ENCODE assay signal across 16 cellular contexts in the genomic region with DNA sequence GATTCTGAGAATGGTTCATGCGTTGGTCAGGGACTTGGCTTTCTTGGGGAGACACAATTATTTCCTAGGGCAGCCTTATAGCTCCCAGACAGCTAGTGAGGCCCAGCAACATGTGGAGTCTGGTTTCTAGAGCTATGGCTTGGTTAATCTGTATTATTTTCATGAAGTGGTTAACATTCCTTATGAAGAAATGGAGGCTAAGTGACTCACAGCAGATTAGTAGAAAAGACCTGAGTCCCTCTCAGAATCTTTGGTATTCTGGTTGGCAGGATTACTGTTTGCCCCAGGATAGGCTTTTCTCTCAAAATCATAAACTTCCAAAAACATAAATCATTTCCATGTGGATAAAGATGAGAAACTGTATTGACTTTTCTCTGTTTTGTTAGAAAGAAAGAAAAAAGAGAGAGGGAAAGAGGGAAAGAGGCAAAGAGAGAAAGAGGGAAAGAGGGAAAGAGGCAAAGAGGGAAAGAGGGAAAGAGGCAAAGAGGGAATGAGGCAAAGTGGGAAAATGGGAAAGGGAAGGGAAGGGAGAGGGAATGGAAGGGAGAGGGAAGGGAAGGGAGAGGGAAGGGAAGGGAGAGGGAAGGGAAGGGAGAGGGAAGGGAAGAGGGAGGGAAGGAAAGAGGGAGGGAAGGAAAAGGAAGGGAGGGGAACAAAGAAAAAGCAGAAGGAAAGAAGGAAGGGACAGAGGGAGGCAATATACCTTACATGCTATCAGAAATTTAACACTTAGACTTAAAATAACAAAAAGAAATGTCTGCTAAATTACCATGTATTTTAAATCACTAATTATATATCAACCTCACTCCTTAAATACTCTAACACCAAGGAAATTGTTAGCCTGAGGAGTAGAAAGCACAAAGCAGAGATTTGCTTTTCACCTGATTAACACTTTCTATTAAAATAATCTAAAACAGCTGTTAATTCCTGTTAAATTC. TPM values are rescaled to one million over a fixed set of nuclear protein-coding genes. Genes with fewer than 3 reads are reported as not detected.
DNase-seq lines count a peak whose midpoint lies in the region; ATAC-seq and TF ChIP-seq lines count a peak whose summit lies in the region.
"Had no signal": no experiment of that assay in that cellular context is flagged by ENCODE, and none has a peak within 500 bp of the region (broad histone marks: within the 10 kb centered on the region; RNA-seq: fewer than 3 reads in every experiment).

No MANE protein-coding gene starts in this region.

- H4K20me1 ChIP-seq in SK-N-SH (ENCODE audit: insufficient read depth): no peaks in the 10 kb centered on the region
- H4K20me1 ChIP-seq in PC-9 (ENCODE audit: insufficient read depth): no peaks in the 10 kb centered on the region

- CTCF ChIA-PET in SK-N-SH (lab: Yijun Ruan, JAX): interaction anchor here (1.3 kb wide), 1 partner anchor 8 kb away, joined by 5 read pairs; no protein-coding TSS in a partner anchor
- CTCF ChIA-PET in PC-9 (lab: Charles Lee): no interaction called here

- BruUV-seq in PC-9 (replicated peaks; lab: Mats Ljungman, UMichigan): no TSS peak

- H3K9ac ChIP-seq in SK-N-SH: no peak overlapping the region

- H3K79me2 ChIP-seq in SK-N-SH (ENCODE audit: insufficient read depth) (no peaks in the 10 kb centered on the region), PC-9 (ENCODE audit: low read depth) (no peaks in the 10 kb centered on the region)

- no peak for TF ChIP-seq EP300 in SK-N-SH (IDR thresholded peaks at IDR 0.05; ENCODE audit: borderline replicate concordance in 1 of 2, low read depth in 1 of 2, low read length in 1 of 2)

- no peaks in the 10 kb centered on the region for H3K9me3 ChIP-seq in SK-N-SH
- no peaks in the 10 kb centered on the region for H3K9me3 ChIP-seq in thyroid gland
- no peaks in the 10 kb centered on the region for H3K9me3 ChIP-seq in PC-9 (ENCODE audit: insufficient read depth, low read depth)
- H3K9me3 ChIP-seq: mucosa of descending colon, pancreas, spleen had no signal

- no peaks in the 10 kb centered on the region for H3K9me2 ChIP-seq in SK-N-SH
- H3K9me2 ChIP-seq in PC-9 (ENCODE audit: insufficient read depth): no peaks in the 10 kb centered on the region

- TF ChIP-seq RAD21 in SK-N-SH (IDR thresholded peaks at IDR 0.05; ENCODE audit: low read length): no peak

- intact Hi-C loops in thyroid gland (cut with DNase I) (no loop called here), PC-9 (cut with micrococcal nuclease; ENCODE audit: unreplicated experiment) (no loop called here)

- ATAC-seq in activated CD4-positive, CD25-positive, alpha-beta regulatory T cell treated with anti-CD3 and anti-CD28 coated beads, Interleukin-2, amount 50 U/mL, for 24 hours: no peak
- ATAC-seq: activated CD4-positive, alpha-beta T cell treated with anti-CD3 and anti-CD28 coated beads for 36 hours; mucosa of descending colon had no signal

- H3K4me3 ChIP-seq in SK-N-SH (ENCODE audit: low read depth in 2 of 2, low read length in 1 of 2): no peak overlapping the region
- no peak overlapping the region for H3K4me3 ChIP-seq in retinal pigment epithelial cell (ENCODE audit: low read length)
- no peak overlapping the region for H3K4me3 ChIP-seq in thyroid gland (replicated peaks in 1 of 3)
- no peak overlapping the region for H3K4me3 ChIP-seq in PC-9
- H3K4me3 ChIP-seq: mucosa of descending colon, pancreas, spleen had no signal

- H3K4me1 ChIP-seq in SK-N-SH (ENCODE audit: control insufficient read depth in 1 of 2, insufficient read depth in 2 of 2, low read depth in 1 of 2, low read length in 1 of 2) (peaks cover 8 to 10% of the 10 kb centered on the region in 2 experiments; a peak in 2 of 4 replicates), thyroid gland (peaks cover 7 to 13% of the 10 kb centered on the region in 2 donors), PC-9 (replicated peaks; ENCODE audit: insufficient read depth) (peaks cover 6% of the 10 kb centered on the region; the same call in 1 of the 2 replicates)

- peak; percentile 67 for DNase-seq in EL
- no peak for DNase-seq in SK-N-SH
- DNase-seq in fibroblast of peridontal ligament (ENCODE audit: extremely low read depth): peak; percentile 93
- DNase-seq in retinal pigment epithelial cell (ENCODE audit: low read depth): peak; percentile 93
- no peak for DNase-seq in thyroid gland
- no peak for DNase-seq in PC-9
- DNase-seq: activated CD4-positive, alpha-beta T cell treated with anti-CD3 and anti-CD28 coated beads for 36 hours; activated naive CD4-positive, alpha-beta T cell treated with anti-CD3 and anti-CD28 coated beads for 36 hours; kidney glomerular epithelial cell; MM.1S; mucosa of descending colon; NCI-H2081; pancreas; RPMI8226; spleen had no signal

- H3K4me2 ChIP-seq in SK-N-SH (no peak overlapping the region), PC-9 (no peak overlapping the region)

- H3K27ac ChIP-seq in SK-N-SH (ENCODE audit: low read depth in 2 of 2, low read length in 1 of 2): peak overlapping the region; percentile 4 to 27; a peak in 3 of 4 replicates
- H3K27ac ChIP-seq in thyroid gland: no peak overlapping the region
- no peak overlapping the region for H3K27ac ChIP-seq in PC-9

- H3K27me3 ChIP-seq in SK-N-SH (ENCODE audit: insufficient read depth): no peaks in the 10 kb centered on the region
- H3K27me3 ChIP-seq in thyroid gland: no peaks in the 10 kb centered on the region
- no peaks in the 10 kb centered on the region for H3K27me3 ChIP-seq in PC-9 (ENCODE audit: insufficient read depth, low read depth)
- H3K27me3 ChIP-seq: pancreas, spleen had no signal

- POLR2A ChIA-PET in SK-N-SH (lab: Yijun Ruan, JAX): no interaction called here
- POLR2A ChIA-PET in PC-9 (lab: Charles Lee; ENCODE audit: unreplicated experiment): no interaction called here

- WGBS in SK-N-SH (ENCODE audit: low lambda C conversion rate): 43% methylated on average over 1 of the region's 1 CpG
- WGBS in thyroid gland, 2 donors: 97 to 100% methylated on average over 1 of the region's 1 CpG

- TF ChIP-seq CTCF in SK-N-SH (IDR thresholded peaks at IDR 0.05): no peak
- TF ChIP-seq CTCF in retinal pigment epithelial cell (conservative IDR thresholded peaks at IDR 0.05; ENCODE audit: low read depth, low read length): no peak
- TF ChIP-seq CTCF in thyroid gland (IDR thresholded peaks at IDR 0.05): no peak
- no peak for TF ChIP-seq CTCF in PC-9 (conservative IDR thresholded peaks at IDR 0.05)

- peaks cover 8 to 22% of the 10 kb centered on the region in 2 experiments for H3K36me3 ChIP-seq in SK-N-SH (replicated peaks in 1 of 2; ENCODE audit: control insufficient read depth in 1 of 2, insufficient read depth in 2 of 2, low read length in 1 of 2)
- no peaks in the 10 kb centered on the region for H3K36me3 ChIP-seq in thyroid gland
- H3K36me3 ChIP-seq in PC-9 (ENCODE audit: low read depth): peaks cover 10% of the 10 kb centered on the region

- H2AFZ ChIP-seq in SK-N-SH (ENCODE audit: low read depth) (no peak overlapping the region), PC-9 (no peak overlapping the region)

- TF ChIP-seq POLR2A in thyroid gland (IDR thresholded peaks at IDR 0.05): no peak

- H3F3A ChIP-seq in SK-N-SH (replicated peaks; ENCODE audit: insufficient read depth) (no peaks in the 10 kb centered on the region), PC-9 (ENCODE audit: insufficient read depth, low read depth) (peaks cover 11% of the 10 kb centered on the region)

TF ChIP-seq in SK-N-SH, 30 proteins besides CTCF, POLR2A, EP300 and RAD21:
- TF ChIP-seq TCF12 (IDR thresholded peaks at IDR 0.05): no peak

RNA-seq across cellular contexts. Expression of a gene that starts 42.0 kb away (rescaled TPM):
- polyA plus RNA-seq in SK-N-SH (2012; rRNA removed): 6.4 and 6.8 TPM in 2 replicates
- polyA plus RNA-seq in SK-N-SH (2012; cell fraction: cytosol; rRNA removed): 5.0 and 5.2 TPM in 2 replicates
- polyA plus RNA-seq in SK-N-SH (2012; cell fraction: nucleus; rRNA removed): 8.0 and 11.1 TPM in 2 replicates
- total RNA-seq in thyroid gland (10 to 100 TPM in 1 of 4 donors, 1 to 10 TPM in 3; 7.2 to 13.8 (median 8.6) TPM), PC-9 (2021) (7.0 and 8.7 TPM in 2 replicates)

Comparison
In these comparisons a context has a peak if more than half of its experiments do, and no peak if none do; other contexts are left out.
1. DNase-seq: peak in EL (single experiment), fibroblast of peridontal ligament (single experiment) and retinal pigment epithelial cell (single experiment); none in SK-N-SH (single experiment), thyroid gland (0 of 2) and PC-9 (0 of 2).
2. H3K27ac ChIP-seq: peak in SK-N-SH (2 of 2); none in thyroid gland (0 of 3) and PC-9 (single experiment).